1 cellular context compared by ENCODE assay signal in the genomic region with DNA sequence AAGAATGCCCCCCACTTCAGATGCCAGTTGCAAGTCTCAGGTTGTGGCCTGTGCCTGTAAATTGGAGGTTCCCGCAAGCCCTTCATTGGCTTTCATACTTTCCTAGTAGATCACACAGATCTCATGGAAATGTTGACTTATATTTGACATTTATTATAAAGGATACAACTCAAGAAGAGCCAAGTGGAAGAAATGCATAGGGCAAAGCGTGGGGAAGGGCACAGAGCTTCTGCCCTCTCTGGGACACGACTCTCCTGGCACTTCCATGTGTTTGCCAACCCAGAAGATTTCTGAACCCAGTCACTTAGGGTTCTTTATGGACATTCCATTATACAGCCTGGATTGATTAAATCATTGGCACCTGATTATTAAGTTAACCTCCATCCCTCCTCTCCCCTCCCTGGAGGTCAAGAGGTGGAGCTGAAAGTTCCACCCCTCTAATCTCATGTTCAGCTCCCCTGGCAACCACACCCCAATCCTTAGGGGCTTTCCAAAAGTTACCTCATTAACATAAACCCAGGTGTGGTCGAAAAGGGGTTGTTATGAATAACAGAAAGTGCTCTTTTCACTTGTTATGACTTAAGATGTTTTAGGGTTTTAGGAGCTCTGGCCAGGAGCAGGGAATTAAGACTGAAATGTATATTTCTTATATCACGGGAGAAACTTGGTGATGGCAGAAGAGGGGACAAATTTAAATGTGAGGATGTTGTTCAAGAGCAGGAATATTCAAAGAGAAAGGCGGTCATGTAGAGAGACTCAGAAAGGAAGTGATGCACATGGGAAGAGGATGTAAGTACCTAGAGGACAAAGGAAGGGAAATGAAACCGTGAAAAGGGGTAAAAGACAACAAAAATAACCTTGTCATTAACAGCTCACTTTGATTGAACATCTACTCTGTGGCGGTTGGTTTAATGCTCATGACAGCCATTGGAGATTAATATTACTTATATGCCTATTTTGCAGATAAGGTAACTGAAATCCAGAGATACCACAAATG.
TF ChIP-seq lines count a peak whose summit lies in the region.

No MANE protein-coding gene starts in this region.

TF ChIP-seq in GM12878, 131 proteins besides CTCF, POLR2A, EP300 and RAD21 (continued from another document and continues in another):
- TF ChIP-seq, protein P1, sequence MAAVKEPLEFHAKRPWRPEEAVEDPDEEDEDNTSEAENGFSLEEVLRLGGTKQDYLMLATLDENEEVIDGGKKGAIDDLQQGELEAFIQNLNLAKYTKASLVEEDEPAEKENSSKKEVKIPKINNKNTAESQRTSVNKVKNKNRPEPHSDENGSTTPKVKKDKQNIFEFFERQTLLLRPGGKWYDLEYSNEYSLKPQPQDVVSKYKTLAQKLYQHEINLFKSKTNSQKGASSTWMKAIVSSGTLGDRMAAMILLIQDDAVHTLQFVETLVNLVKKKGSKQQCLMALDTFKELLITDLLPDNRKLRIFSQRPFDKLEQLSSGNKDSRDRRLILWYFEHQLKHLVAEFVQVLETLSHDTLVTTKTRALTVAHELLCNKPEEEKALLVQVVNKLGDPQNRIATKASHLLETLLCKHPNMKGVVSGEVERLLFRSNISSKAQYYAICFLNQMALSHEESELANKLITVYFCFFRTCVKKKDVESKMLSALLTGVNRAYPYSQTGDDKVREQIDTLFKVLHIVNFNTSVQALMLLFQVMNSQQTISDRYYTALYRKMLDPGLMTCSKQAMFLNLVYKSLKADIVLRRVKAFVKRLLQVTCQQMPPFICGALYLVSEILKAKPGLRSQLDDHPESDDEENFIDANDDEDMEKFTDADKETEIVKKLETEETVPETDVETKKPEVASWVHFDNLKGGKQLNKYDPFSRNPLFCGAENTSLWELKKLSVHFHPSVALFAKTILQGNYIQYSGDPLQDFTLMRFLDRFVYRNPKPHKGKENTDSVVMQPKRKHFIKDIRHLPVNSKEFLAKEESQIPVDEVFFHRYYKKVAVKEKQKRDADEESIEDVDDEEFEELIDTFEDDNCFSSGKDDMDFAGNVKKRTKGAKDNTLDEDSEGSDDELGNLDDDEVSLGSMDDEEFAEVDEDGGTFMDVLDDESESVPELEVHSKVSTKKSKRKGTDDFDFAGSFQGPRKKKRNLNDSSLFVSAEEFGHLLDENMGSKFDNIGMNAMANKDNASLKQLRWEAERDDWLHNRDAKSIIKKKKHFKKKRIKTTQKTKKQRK (IDR thresholded peaks at IDR 0.05; ENCODE audit: low read depth, low read length), result no peak
- TF ChIP-seq, protein P2, sequence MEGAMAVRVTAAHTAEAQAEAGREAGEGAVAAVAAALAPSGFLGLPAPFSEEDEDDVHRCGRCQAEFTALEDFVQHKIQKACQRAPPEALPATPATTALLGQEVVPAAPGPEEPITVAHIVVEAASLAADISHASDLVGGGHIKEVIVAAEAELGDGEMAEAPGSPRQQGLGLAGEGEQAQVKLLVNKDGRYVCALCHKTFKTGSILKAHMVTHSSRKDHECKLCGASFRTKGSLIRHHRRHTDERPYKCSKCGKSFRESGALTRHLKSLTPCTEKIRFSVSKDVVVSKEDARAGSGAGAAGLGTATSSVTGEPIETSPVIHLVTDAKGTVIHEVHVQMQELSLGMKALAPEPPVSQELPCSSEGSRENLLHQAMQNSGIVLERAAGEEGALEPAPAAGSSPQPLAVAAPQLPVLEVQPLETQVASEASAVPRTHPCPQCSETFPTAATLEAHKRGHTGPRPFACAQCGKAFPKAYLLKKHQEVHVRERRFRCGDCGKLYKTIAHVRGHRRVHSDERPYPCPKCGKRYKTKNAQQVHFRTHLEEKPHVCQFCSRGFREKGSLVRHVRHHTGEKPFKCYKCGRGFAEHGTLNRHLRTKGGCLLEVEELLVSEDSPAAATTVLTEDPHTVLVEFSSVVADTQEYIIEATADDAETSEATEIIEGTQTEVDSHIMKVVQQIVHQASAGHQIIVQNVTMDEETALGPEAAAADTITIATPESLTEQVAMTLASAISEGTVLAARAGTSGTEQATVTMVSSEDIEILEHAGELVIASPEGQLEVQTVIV (IDR thresholded peaks at IDR 0.05; ENCODE audit: borderline replicate concordance, partially characterized antibody), result no peak
- TF ChIP-seq, protein P3, sequence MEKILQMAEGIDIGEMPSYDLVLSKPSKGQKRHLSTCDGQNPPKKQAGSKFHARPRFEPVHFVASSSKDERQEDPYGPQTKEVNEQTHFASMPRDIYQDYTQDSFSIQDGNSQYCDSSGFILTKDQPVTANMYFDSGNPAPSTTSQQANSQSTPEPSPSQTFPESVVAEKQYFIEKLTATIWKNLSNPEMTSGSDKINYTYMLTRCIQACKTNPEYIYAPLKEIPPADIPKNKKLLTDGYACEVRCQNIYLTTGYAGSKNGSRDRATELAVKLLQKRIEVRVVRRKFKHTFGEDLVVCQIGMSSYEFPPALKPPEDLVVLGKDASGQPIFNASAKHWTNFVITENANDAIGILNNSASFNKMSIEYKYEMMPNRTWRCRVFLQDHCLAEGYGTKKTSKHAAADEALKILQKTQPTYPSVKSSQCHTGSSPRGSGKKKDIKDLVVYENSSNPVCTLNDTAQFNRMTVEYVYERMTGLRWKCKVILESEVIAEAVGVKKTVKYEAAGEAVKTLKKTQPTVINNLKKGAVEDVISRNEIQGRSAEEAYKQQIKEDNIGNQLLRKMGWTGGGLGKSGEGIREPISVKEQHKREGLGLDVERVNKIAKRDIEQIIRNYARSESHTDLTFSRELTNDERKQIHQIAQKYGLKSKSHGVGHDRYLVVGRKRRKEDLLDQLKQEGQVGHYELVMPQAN (conservative IDR thresholded peaks at IDR 0.05), result no peak
- peak; percentile 74; the same call in 1 of the 2 replicates for TF ChIP-seq MEF2A (IDR thresholded peaks at IDR 0.05; ENCODE audit: insufficient read depth, low read depth, low read length)
- TF ChIP-seq BHLHE40 (IDR thresholded peaks at IDR 0.05; ENCODE audit: borderline replicate concordance in 1 of 2, low read depth in 2 of 2, low read length in 1 of 2), result peak in 1 of 2 experiments; percentile 22; a peak in 1 of 4 replicates
- TF ChIP-seq, protein P4, sequence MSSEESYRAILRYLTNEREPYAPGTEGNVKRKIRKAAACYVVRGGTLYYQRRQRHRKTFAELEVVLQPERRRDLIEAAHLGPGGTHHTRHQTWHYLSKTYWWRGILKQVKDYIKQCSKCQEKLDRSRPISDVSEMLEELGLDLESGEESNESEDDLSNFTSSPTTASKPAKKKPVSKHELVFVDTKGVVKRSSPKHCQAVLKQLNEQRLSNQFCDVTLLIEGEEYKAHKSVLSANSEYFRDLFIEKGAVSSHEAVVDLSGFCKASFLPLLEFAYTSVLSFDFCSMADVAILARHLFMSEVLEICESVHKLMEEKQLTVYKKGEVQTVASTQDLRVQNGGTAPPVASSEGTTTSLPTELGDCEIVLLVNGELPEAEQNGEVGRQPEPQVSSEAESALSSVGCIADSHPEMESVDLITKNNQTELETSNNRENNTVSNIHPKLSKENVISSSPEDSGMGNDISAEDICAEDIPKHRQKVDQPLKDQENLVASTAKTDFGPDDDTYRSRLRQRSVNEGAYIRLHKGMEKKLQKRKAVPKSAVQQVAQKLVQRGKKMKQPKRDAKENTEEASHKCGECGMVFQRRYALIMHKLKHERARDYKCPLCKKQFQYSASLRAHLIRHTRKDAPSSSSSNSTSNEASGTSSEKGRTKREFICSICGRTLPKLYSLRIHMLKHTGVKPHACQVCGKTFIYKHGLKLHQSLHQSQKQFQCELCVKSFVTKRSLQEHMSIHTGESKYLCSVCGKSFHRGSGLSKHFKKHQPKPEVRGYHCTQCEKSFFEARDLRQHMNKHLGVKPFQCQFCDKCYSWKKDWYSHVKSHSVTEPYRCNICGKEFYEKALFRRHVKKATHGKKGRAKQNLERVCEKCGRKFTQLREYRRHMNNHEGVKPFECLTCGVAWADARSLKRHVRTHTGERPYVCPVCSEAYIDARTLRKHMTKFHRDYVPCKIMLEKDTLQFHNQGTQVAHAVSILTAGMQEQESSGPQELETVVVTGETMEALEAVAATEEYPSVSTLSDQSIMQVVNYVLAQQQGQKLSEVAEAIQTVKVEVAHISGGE (CRISPR knock-in tag; IDR thresholded peaks at IDR 0.05), result no peak
- TF ChIP-seq RB1 (IDR thresholded peaks at IDR 0.05; ENCODE audit: borderline replicate concordance), result peak; percentile 50; the same call in 1 of the 2 replicates
- TF ChIP-seq RBBP5 (conservative IDR thresholded peaks at IDR 0.05), result no peak
- no peak for TF ChIP-seq FOS (IDR thresholded peaks at IDR 0.05; ENCODE audit: borderline replicate concordance, extremely low read depth, insufficient read length)
- TF ChIP-seq SIN3A (IDR thresholded peaks at IDR 0.05; ENCODE audit: low read depth, low read length), result no peak
- TF ChIP-seq FOXK2 (IDR thresholded peaks at IDR 0.05), result no peak
- no peak for TF ChIP-seq STAT1 (conservative IDR thresholded peaks at IDR 0.05)
- TF ChIP-seq RCOR1 (conservative IDR thresholded peaks at IDR 0.05; ENCODE audit: low read depth, low read length), result 0 out of 2 replicates have a peak, but pooled peaks have one; percentile 72
- TF ChIP-seq, protein P5, sequence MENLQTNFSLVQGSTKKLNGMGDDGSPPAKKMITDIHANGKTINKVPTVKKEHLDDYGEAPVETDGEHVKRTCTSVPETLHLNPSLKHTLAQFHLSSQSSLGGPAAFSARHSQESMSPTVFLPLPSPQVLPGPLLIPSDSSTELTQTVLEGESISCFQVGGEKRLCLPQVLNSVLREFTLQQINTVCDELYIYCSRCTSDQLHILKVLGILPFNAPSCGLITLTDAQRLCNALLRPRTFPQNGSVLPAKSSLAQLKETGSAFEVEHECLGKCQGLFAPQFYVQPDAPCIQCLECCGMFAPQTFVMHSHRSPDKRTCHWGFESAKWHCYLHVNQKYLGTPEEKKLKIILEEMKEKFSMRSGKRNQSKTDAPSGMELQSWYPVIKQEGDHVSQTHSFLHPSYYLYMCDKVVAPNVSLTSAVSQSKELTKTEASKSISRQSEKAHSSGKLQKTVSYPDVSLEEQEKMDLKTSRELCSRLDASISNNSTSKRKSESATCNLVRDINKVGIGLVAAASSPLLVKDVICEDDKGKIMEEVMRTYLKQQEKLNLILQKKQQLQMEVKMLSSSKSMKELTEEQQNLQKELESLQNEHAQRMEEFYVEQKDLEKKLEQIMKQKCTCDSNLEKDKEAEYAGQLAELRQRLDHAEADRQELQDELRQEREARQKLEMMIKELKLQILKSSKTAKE (IDR thresholded peaks at IDR 0.05; ENCODE audit: low read depth, poor library complexity, severe bottlenecking), result peak; percentile 82
- TF ChIP-seq CREM (IDR thresholded peaks at IDR 0.05; ENCODE audit: low read depth), result peak; percentile 84
- TF ChIP-seq MYB (IDR thresholded peaks at IDR 0.05; ENCODE audit: borderline replicate concordance, low read depth, low read length), result no peak
- TF ChIP-seq, protein P6, sequence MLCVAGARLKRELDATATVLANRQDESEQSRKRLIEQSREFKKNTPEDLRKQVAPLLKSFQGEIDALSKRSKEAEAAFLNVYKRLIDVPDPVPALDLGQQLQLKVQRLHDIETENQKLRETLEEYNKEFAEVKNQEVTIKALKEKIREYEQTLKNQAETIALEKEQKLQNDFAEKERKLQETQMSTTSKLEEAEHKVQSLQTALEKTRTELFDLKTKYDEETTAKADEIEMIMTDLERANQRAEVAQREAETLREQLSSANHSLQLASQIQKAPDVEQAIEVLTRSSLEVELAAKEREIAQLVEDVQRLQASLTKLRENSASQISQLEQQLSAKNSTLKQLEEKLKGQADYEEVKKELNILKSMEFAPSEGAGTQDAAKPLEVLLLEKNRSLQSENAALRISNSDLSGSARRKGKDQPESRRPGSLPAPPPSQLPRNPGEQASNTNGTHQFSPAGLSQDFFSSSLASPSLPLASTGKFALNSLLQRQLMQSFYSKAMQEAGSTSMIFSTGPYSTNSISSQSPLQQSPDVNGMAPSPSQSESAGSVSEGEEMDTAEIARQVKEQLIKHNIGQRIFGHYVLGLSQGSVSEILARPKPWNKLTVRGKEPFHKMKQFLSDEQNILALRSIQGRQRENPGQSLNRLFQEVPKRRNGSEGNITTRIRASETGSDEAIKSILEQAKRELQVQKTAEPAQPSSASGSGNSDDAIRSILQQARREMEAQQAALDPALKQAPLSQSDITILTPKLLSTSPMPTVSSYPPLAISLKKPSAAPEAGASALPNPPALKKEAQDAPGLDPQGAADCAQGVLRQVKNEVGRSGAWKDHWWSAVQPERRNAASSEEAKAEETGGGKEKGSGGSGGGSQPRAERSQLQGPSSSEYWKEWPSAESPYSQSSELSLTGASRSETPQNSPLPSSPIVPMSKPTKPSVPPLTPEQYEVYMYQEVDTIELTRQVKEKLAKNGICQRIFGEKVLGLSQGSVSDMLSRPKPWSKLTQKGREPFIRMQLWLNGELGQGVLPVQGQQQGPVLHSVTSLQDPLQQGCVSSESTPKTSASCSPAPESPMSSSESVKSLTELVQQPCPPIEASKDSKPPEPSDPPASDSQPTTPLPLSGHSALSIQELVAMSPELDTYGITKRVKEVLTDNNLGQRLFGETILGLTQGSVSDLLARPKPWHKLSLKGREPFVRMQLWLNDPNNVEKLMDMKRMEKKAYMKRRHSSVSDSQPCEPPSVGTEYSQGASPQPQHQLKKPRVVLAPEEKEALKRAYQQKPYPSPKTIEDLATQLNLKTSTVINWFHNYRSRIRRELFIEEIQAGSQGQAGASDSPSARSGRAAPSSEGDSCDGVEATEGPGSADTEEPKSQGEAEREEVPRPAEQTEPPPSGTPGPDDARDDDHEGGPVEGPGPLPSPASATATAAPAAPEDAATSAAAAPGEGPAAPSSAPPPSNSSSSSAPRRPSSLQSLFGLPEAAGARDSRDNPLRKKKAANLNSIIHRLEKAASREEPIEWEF (IDR thresholded peaks at IDR 0.05; ENCODE audit: insufficient replicate concordance, low read depth, low read length), result peak; percentile 36
- TF ChIP-seq, protein P7, sequence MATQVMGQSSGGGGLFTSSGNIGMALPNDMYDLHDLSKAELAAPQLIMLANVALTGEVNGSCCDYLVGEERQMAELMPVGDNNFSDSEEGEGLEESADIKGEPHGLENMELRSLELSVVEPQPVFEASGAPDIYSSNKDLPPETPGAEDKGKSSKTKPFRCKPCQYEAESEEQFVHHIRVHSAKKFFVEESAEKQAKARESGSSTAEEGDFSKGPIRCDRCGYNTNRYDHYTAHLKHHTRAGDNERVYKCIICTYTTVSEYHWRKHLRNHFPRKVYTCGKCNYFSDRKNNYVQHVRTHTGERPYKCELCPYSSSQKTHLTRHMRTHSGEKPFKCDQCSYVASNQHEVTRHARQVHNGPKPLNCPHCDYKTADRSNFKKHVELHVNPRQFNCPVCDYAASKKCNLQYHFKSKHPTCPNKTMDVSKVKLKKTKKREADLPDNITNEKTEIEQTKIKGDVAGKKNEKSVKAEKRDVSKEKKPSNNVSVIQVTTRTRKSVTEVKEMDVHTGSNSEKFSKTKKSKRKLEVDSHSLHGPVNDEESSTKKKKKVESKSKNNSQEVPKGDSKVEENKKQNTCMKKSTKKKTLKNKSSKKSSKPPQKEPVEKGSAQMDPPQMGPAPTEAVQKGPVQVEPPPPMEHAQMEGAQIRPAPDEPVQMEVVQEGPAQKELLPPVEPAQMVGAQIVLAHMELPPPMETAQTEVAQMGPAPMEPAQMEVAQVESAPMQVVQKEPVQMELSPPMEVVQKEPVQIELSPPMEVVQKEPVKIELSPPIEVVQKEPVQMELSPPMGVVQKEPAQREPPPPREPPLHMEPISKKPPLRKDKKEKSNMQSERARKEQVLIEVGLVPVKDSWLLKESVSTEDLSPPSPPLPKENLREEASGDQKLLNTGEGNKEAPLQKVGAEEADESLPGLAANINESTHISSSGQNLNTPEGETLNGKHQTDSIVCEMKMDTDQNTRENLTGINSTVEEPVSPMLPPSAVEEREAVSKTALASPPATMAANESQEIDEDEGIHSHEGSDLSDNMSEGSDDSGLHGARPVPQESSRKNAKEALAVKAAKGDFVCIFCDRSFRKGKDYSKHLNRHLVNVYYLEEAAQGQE (IDR thresholded peaks at IDR 0.05; ENCODE audit: low read depth, low read length), result no peak
